8 cellular contexts compared by ENCODE assay signal in genomic region chr2:25567406-25567805, GRCh38.
DNase-seq lines count a peak whose midpoint lies in the region; FAIRE-seq lines count a peak whose summit lies in the region.

No MANE protein-coding gene starts in this region.

- peaks cover 29% of the 10 kb centered on the region for H3K4me1 ChIP-seq in BLaER1
- H3K4me1 ChIP-seq in mesenchymal stem cell (ENCODE audit: control insufficient read depth, insufficient read depth, low read depth, low read length) = peaks cover 2% of the 10 kb centered on the region

- H4K91ac ChIP-seq in mesenchymal stem cell (ENCODE audit: low read length) = no peak overlapping the region

- peak overlapping the region; percentile 61 for H3K4me2 ChIP-seq in BLaER1
- H3K4me2 ChIP-seq in mesenchymal stem cell (ENCODE audit: low read length, poor library complexity, severe bottlenecking) = no peak overlapping the region

- no peak overlapping the region for H3K23ac ChIP-seq in mesenchymal stem cell (ENCODE audit: low read length in 2 of 2)

- H2AFZ ChIP-seq in mesenchymal stem cell (ENCODE audit: low read depth, low read length) = no peak overlapping the region

- no peaks in the 10 kb centered on the region for H3K79me1 ChIP-seq in mesenchymal stem cell (replicated peaks; ENCODE audit: low read length, poor library complexity, severe bottlenecking)

- WGBS in mesenchymal stem cell = 79% methylated on average over 1 of the region's 1 CpG

- H3K14ac ChIP-seq in mesenchymal stem cell (ENCODE audit: low read length in 2 of 2) = no peak overlapping the region

- no peaks in the 10 kb centered on the region for H4K20me1 ChIP-seq in BLaER1

- H3K4me3 ChIP-seq in BLaER1 (no peak overlapping the region), mesenchymal stem cell (ENCODE audit: insufficient read depth in 1 of 2, low read depth in 1 of 2, low read length in 2 of 2) (no peak overlapping the region)

- H2BK12ac ChIP-seq in mesenchymal stem cell (ENCODE audit: low read length in 2 of 2) = no peak overlapping the region

- H2BK15ac ChIP-seq in mesenchymal stem cell (ENCODE audit: low read depth, poor library complexity, severe bottlenecking) = no peak overlapping the region

- H3K27me3 ChIP-seq in BLaER1 (no peaks in the 10 kb centered on the region), mesenchymal stem cell (ENCODE audit: control insufficient read depth in 1 of 2, insufficient read depth in 1 of 2, low read length in 2 of 2) (no peaks in the 10 kb centered on the region)

- H3K4ac ChIP-seq in mesenchymal stem cell (ENCODE audit: low read depth in 1 of 2, low read length in 2 of 2) = no peak overlapping the region

- H2AK5ac ChIP-seq in mesenchymal stem cell (ENCODE audit: low read length, severe bottlenecking) = no peak overlapping the region

- H4K8ac ChIP-seq in mesenchymal stem cell (ENCODE audit: low read length) = no peak overlapping the region

- H3K36me3 ChIP-seq in BLaER1 (no peaks in the 10 kb centered on the region), mesenchymal stem cell (ENCODE audit: control insufficient read depth in 1 of 2, insufficient read depth in 2 of 2, low read depth in 1 of 2, low read length in 2 of 2) (peaks cover 0 to 3% of the 10 kb centered on the region in 2 experiments)

- no peak overlapping the region for H2BK120ac ChIP-seq in mesenchymal stem cell (ENCODE audit: low read depth, low read length)

- DNase-seq in GM18507 (ENCODE audit: extremely low spot score, insufficient read length, low read depth) (peak; percentile 36), NCI-H2171 treated with DMSO at 0.1 percent for 48 hours (lab: John Stamatoyannopoulos, UW) (peak; percentile 66), caudate nucleus (lab: John Stamatoyannopoulos, UW) (peak in 5 of 61 donors; percentile 7 to 39 (median 20)), mesenchymal stem cell (peak; percentile 57), NCI-H2081 treated with DMSO at 0.1 percent for 48 hours (lab: John Stamatoyannopoulos, UW) (no peak), GM19240 (ENCODE audit: insufficient read length, low spot score) (no peak), NCI-H774 (lab: John Stamatoyannopoulos, UW) (no peak)

- H3K18ac ChIP-seq in mesenchymal stem cell (ENCODE audit: low read depth in 1 of 2, low read length in 2 of 2) = no peak overlapping the region

- no peak for FAIRE-seq in GM18507 (lab: Jason Lieb, UNC)

- no peak overlapping the region for H2BK5ac ChIP-seq in mesenchymal stem cell (ENCODE audit: low read depth, low read length, poor library complexity, severe bottlenecking)

- H3K9me3 ChIP-seq in BLaER1 = peaks cover 7% of the 10 kb centered on the region; the same call in 1 of the 2 replicates
- H3K9me3 ChIP-seq in mesenchymal stem cell (ENCODE audit: control insufficient read depth, low read length) = no peaks in the 10 kb centered on the region

- H3K27ac ChIP-seq in BLaER1 (no peak overlapping the region), caudate nucleus (ENCODE audit: low read depth, low read length) (peak overlapping the region; percentile 24), mesenchymal stem cell (ENCODE audit: low read length, poor library complexity, severe bottlenecking) (no peak overlapping the region)

- H3K9ac ChIP-seq in BLaER1 (no peak overlapping the region), mesenchymal stem cell (ENCODE audit: low read length) (no peak overlapping the region)

Comparison
In these comparisons a context has a peak if more than half of its experiments do, and no peak if none do; other contexts are left out.
1. DNase-seq: peak in GM18507 (single experiment), NCI-H2171 treated with DMSO at 0.1 percent for 48 hours (single experiment) and mesenchymal stem cell (single experiment); none in NCI-H2081 treated with DMSO at 0.1 percent for 48 hours (single experiment), GM19240 (single experiment) and NCI-H774 (single experiment).